ENCODE assay signal across 13 cellular contexts in genomic region chr17:4327638-4328037, GRCh38. TPM values are rescaled to one million over a fixed set of nuclear protein-coding genes. Genes with fewer than 3 reads are reported as not detected.
DNase-seq lines count a peak whose midpoint lies in the region; ATAC-seq lines count a peak whose summit lies in the region.
"Had no signal": no experiment of that assay in that cellular context is flagged by ENCODE, and none has a peak within 500 bp of the region (broad histone marks: within the 10 kb centered on the region; RNA-seq: fewer than 3 reads in every experiment).

No MANE protein-coding gene starts in this region.

- H3K4me1 ChIP-seq in right cardiac atrium (ENCODE audit: control insufficient read depth, insufficient read depth, low read length), result peaks cover 2% of the 10 kb centered on the region

- intact Hi-C loops in Right ventricle myocardium inferior (cut with DNase I) (no loop called here), cardiac septum (cut with DNase I) (no loop called here), right cardiac atrium (cut with DNase I) (no loop called here)

- H3K27me3 ChIP-seq in right cardiac atrium (ENCODE audit: control insufficient read depth, insufficient read depth), result no peaks in the 10 kb centered on the region
- H3K27me3 ChIP-seq: left lung had no signal

- no peak overlapping the region for H3K4me3 ChIP-seq in right cardiac atrium (ENCODE audit: low read length)
- H3K4me3 ChIP-seq: GM12878, left lung had no signal

- DNase-seq in Right ventricle myocardium inferior (ENCODE audit: missing footprints), result no peak
- DNase-seq in cardiac septum (ENCODE audit: low spot score), result no peak
- DNase-seq in amniotic epithelial cell (ENCODE audit: low read depth), result peak; percentile 33
- DNase-seq in right cardiac atrium, result peak in 1 of 3 donors; percentile 23
- DNase-seq in NCI-H1930 (lab: John Stamatoyannopoulos, UW), result no peak
- DNase-seq in central memory CD4-positive, alpha-beta T cell, result no peak
- DNase-seq in NCI-H128 (lab: John Stamatoyannopoulos, UW; ENCODE audit: unreplicated experiment), result no peak
- DNase-seq: AML-193; left lung; MV-4-11; stimulated activated CD8-positive, alpha-beta memory T cell treated with anti-CD3 and anti-CD28 coated beads, Interleukin-4, amount 100 ng/mL, for 48 hours had no signal

- WGBS in right cardiac atrium, result 54% methylated on average over 5 of the region's 5 CpGs

- H3K27ac ChIP-seq in right cardiac atrium (ENCODE audit: low read length), result peak overlapping the region; percentile 62
- H3K27ac ChIP-seq: left lung had no signal

- peak; percentile 67 for ATAC-seq in Right ventricle myocardium inferior
- ATAC-seq in right cardiac atrium, result peak; percentile 74 to 90
- no peak for ATAC-seq in GM18867 (IDR thresholded peaks at IDR 0.05; ENCODE audit: unreplicated experiment)
- ATAC-seq: GM12878, left lung had no signal

- H3K9me3 ChIP-seq in right cardiac atrium (ENCODE audit: control insufficient read depth, low read length), result no peaks in the 10 kb centered on the region
- H3K9me3 ChIP-seq: left lung had no signal

RNA-seq across cellular contexts. Expression of gene UBE2G1, which starts 38.8 kb away (rescaled TPM):
- total RNA-seq in Right ventricle myocardium inferior, result 106 TPM
- total RNA-seq in cardiac septum, result 80.4 TPM
- 10 to 100 TPM; 50.0 to 55.1 (median 52.3) TPM for total RNA-seq in right cardiac atrium
- 24.0 TPM for polyA plus RNA-seq in right cardiac atrium
